1 cellular context compared by ENCODE assay signal in genomic region chr1:203320546-203321272, GRCh38.
TF ChIP-seq lines count a peak whose summit lies in the region.

No MANE protein-coding gene starts in this region.

TF ChIP-seq in GM23338, 12 proteins besides CTCF, POLR2A, EP300 and RAD21 (continued from another document):
- TF ChIP-seq ZNF462 (CRISPR knock-in tag; IDR thresholded peaks at IDR 0.05) (no peak), EZH2phosphoT487 (IDR thresholded peaks at IDR 0.05; ENCODE audit: unreplicated experiment) (no peak), CREB1 (CRISPR knock-in tag; IDR thresholded peaks at IDR 0.05; ENCODE audit: low read depth) (no peak)
